1 cellular context compared by ENCODE assay signal in genomic region chr2:178244812-178245211, GRCh38.
TF ChIP-seq lines count a peak whose summit lies in the region.

No MANE protein-coding gene starts in this region.

TF ChIP-seq in K562, 482 proteins besides CTCF, POLR2A, EP300 and RAD21:
- TF ChIP-seq L3MBTL2 (IDR thresholded peaks at IDR 0.05) (no peak), IRF2 (CRISPR knock-in tag; IDR thresholded peaks at IDR 0.05) (no peak), USF1 (CRISPR knock-in tag; IDR thresholded peaks at IDR 0.05) (no peak), MIER1 (IDR thresholded peaks at IDR 0.05; ENCODE audit: low read depth) (no peak), ZNF785 (CRISPR knock-in tag; IDR thresholded peaks at IDR 0.05) (no peak), ESRRA (IDR thresholded peaks at IDR 0.05; ENCODE audit: borderline replicate concordance, low read depth) (no peak), ARID2 (IDR thresholded peaks at IDR 0.05) (no peak), TFAM (CRISPR knock-in tag; conservative IDR thresholded peaks at IDR 0.05) (no peak), PHF21A (IDR thresholded peaks at IDR 0.05; ENCODE audit: borderline replicate concordance, low read depth) (no peak), ZNF134 (CRISPR knock-in tag; conservative IDR thresholded peaks at IDR 0.05) (no peak), KDM5B (IDR thresholded peaks at IDR 0.05; ENCODE audit: insufficient replicate concordance, low read depth, low read length) (no peak), RFX7 (CRISPR knock-in tag; IDR thresholded peaks at IDR 0.05) (no peak)
TF ChIP-seq in K562: peak in this region for 0.
